Comparison of ENCODE assay signal across 25 cellular contexts in genomic region chr21:29671728-29672127, GRCh38.
DNase-seq lines count a peak whose midpoint lies in the region; ATAC-seq and TF ChIP-seq lines count a peak whose summit lies in the region.
"Had no signal": no experiment of that assay in that cellular context is flagged by ENCODE, and none has a peak within 500 bp of the region (broad histone marks: within the 10 kb centered on the region; RNA-seq: fewer than 3 reads in every experiment).

No MANE protein-coding gene starts in this region.

- no peaks in the 10 kb centered on the region for H4K20me1 ChIP-seq in SK-N-SH (ENCODE audit: insufficient read depth)
- H4K20me1 ChIP-seq: BLaER1 treated with 17β-estradiol and CSF1 and Interleukin-3, amounts not matched to agents 10 nM and 100 nM had no signal

- H3K4me3 Mint-ChIP-seq in type B pancreatic cell: no peak overlapping the region
- H3K4me3 Mint-ChIP-seq: activated CD4-positive, alpha-beta memory T cell treated with anti-CD3 and anti-CD28 coated beads for 36 hours; naive B cell; T-helper 2 cell treated with Interferon-gamma antibody and Interleukin-4, amounts not matched to agents 5 μg/mL and 100 μg/mL, for 36 hours had no signal

- no peaks in the 10 kb centered on the region for H3F3A ChIP-seq in SK-N-SH (replicated peaks; ENCODE audit: insufficient read depth)

- peaks cover 6% of the 10 kb centered on the region for H3K27me3 Mint-ChIP-seq in type B pancreatic cell

- TF ChIP-seq CTCF in SK-N-SH (IDR thresholded peaks at IDR 0.05): peak; percentile 22; the same call in 1 of the 2 replicates
- peak; percentile 20 for TF ChIP-seq CTCF in cardiac fibroblast (IDR thresholded peaks at IDR 0.05; ENCODE audit: low read depth, low read length)
- TF ChIP-seq CTCF in type B pancreatic cell (conservative IDR thresholded peaks at IDR 0.05): peak; percentile 51

- H2AFZ ChIP-seq in SK-N-SH (ENCODE audit: low read depth): no peak overlapping the region

- CTCF ChIA-PET in SK-N-SH (lab: Yijun Ruan, JAX): no interaction called here

- no peaks in the 10 kb centered on the region for H3K9me2 ChIP-seq in SK-N-SH

- H3K4me3 ChIP-seq in SK-N-SH (ENCODE audit: low read depth in 2 of 2, low read length in 1 of 2) (no peak overlapping the region), cardiac fibroblast (replicated peaks in 1 of 2; ENCODE audit: low read depth in 2 of 2, low read length in 2 of 2) (no peak overlapping the region)
- H3K4me3 ChIP-seq: A549; BLaER1 treated with 17β-estradiol and CSF1 and Interleukin-3, amounts not matched to agents 10 nM and 100 nM; gastroesophageal sphincter; MG63 had no signal

- POLR2A ChIA-PET in SK-N-SH (lab: Yijun Ruan, JAX): no interaction called here

- no peaks in the 10 kb centered on the region for H3K36me3 Mint-ChIP-seq in type B pancreatic cell
- H3K36me3 Mint-ChIP-seq: activated CD4-positive, alpha-beta memory T cell treated with anti-CD3 and anti-CD28 coated beads for 36 hours; naive B cell had no signal

- TF ChIP-seq EP300 in SK-N-SH (IDR thresholded peaks at IDR 0.05; ENCODE audit: borderline replicate concordance in 1 of 2, low read depth in 1 of 2, low read length in 1 of 2): no peak

- H3K79me2 ChIP-seq in SK-N-SH (ENCODE audit: insufficient read depth): no peaks in the 10 kb centered on the region

- peaks cover 0 to 9% of the 10 kb centered on the region in 2 experiments; a peak in 2 of 4 replicates for H3K4me1 ChIP-seq in SK-N-SH (ENCODE audit: control insufficient read depth in 1 of 2, insufficient read depth in 2 of 2, low read depth in 1 of 2, low read length in 1 of 2)
- H3K4me1 ChIP-seq: A549, gastroesophageal sphincter had no signal

- no peaks in the 10 kb centered on the region for H3K36me3 ChIP-seq in SK-N-SH (replicated peaks in 1 of 2; ENCODE audit: control insufficient read depth in 1 of 2, insufficient read depth in 2 of 2, low read length in 1 of 2)
- H3K36me3 ChIP-seq: BLaER1 treated with 17β-estradiol and CSF1 and Interleukin-3, amounts not matched to agents 10 nM and 100 nM; gastroesophageal sphincter; MG63 had no signal

- no peaks in the 10 kb centered on the region for H3K4me1 Mint-ChIP-seq in type B pancreatic cell (ENCODE audit: unreplicated experiment)

- H3K9me3 Mint-ChIP-seq in type B pancreatic cell: no peaks in the 10 kb centered on the region
- H3K9me3 Mint-ChIP-seq: activated CD4-positive, alpha-beta memory T cell treated with anti-CD3 and anti-CD28 coated beads for 36 hours; T-helper 2 cell treated with Interferon-gamma antibody and Interleukin-4, amounts not matched to agents 5 μg/mL and 100 μg/mL, for 36 hours had no signal

- H3K27ac ChIP-seq in SK-N-SH (ENCODE audit: low read depth in 2 of 2, low read length in 1 of 2): no peak overlapping the region
- H3K27ac ChIP-seq: A549; BLaER1 treated with 17β-estradiol and CSF1 and Interleukin-3, amounts not matched to agents 10 nM and 100 nM; gastroesophageal sphincter; HL-60 had no signal

- no peak overlapping the region for H3K27ac Mint-ChIP-seq in type B pancreatic cell
- H3K27ac Mint-ChIP-seq: activated CD4-positive, alpha-beta memory T cell treated with anti-CD3 and anti-CD28 coated beads for 36 hours; naive B cell; T-helper 2 cell treated with Interferon-gamma antibody and Interleukin-4, amounts not matched to agents 5 μg/mL and 100 μg/mL, for 36 hours had no signal

- H3K4me2 ChIP-seq in SK-N-SH: no peak overlapping the region
- H3K4me2 ChIP-seq: A549; BLaER1 treated with 17β-estradiol and CSF1 and Interleukin-3, amounts not matched to agents 10 nM and 100 nM had no signal

- DNase-seq in SK-N-SH (no peak), Kasumi-1 (lab: John Stamatoyannopoulos, UW) (peak; percentile 35 to 47), cardiac fibroblast (ENCODE audit: low read depth in 2 of 2) (no peak), type B pancreatic cell (ENCODE audit: extremely low spot score, unreplicated experiment) (no peak), Ammon's horn (ENCODE audit: low spot score) (no peak)
- DNase-seq in stimulated activated CD4-positive, alpha-beta T cell treated with anti-CD3 and anti-CD28 coated beads, Interleukin-4, amount 100 ng/mL, for 4 hours: no peak
- DNase-seq in stimulated activated naive CD4-positive, alpha-beta T cell treated with Interleukin-2 at 50 U/mL for 16 hours (lab: John Stamatoyannopoulos, UW): no peak
- DNase-seq: activated CD4-positive, alpha-beta memory T cell treated with anti-CD3 and anti-CD28 coated beads for 36 hours; activated CD4-positive, CD25-positive, alpha-beta regulatory T cell; activated naive CD4-positive, alpha-beta T cell; caudate nucleus; kidney glomerular epithelial cell; mesenchymal stem cell; MG63; naive B cell; NCI-H187 treated with DMSO at 0.1 percent for 48 hours; right cardiac atrium; substantia nigra had no signal

- ATAC-seq in SK-N-SH treated with all-trans-retinoic acid at 6 μM for 48 hours: no peak
- ATAC-seq: A549, gastroesophageal sphincter, Panc1, right cardiac atrium had no signal

- H3K9me3 ChIP-seq in SK-N-SH: no peaks in the 10 kb centered on the region
- H3K9me3 ChIP-seq: A549, gastroesophageal sphincter, MG63 had no signal

- no peak for TF ChIP-seq RAD21 in SK-N-SH (IDR thresholded peaks at IDR 0.05; ENCODE audit: low read length)

- no peak overlapping the region for H3K9ac ChIP-seq in SK-N-SH
- H3K9ac ChIP-seq: BLaER1 treated with 17β-estradiol and CSF1 and Interleukin-3, amounts not matched to agents 10 nM and 100 nM had no signal

- H3K27me3 ChIP-seq in SK-N-SH (ENCODE audit: insufficient read depth): no peaks in the 10 kb centered on the region
- H3K27me3 ChIP-seq: BLaER1 treated with 17β-estradiol and CSF1 and Interleukin-3, amounts not matched to agents 10 nM and 100 nM; gastroesophageal sphincter; MG63 had no signal

- WGBS in SK-N-SH (ENCODE audit: low lambda C conversion rate): 46% methylated on average over 4 of the region's 4 CpGs

TF ChIP-seq in SK-N-SH, 30 proteins besides CTCF, POLR2A, EP300 and RAD21:
- no peak for TF ChIP-seq REST (IDR thresholded peaks at IDR 0.05; ENCODE audit: low read depth, low read length)
- TF ChIP-seq FOXJ3 (CRISPR knock-in tag; IDR thresholded peaks at IDR 0.05): no peak
- no peak for TF ChIP-seq SIN3A (IDR thresholded peaks at IDR 0.05; ENCODE audit: borderline replicate concordance, low read depth, low read length)

TF ChIP-seq in SK-N-SH treated with all-trans-retinoic acid at 6 μM for 48 hours, 23 proteins besides CTCF, POLR2A, EP300 and RAD21:
- no peak for TF ChIP-seq TOX (CRISPR knock-in tag; IDR thresholded peaks at IDR 0.05; ENCODE audit: borderline replicate concordance)
- no peak for TF ChIP-seq TCF4 (CRISPR knock-in tag; IDR thresholded peaks at IDR 0.05; ENCODE audit: borderline replicate concordance)
- no peak for TF ChIP-seq RARB (CRISPR knock-in tag; IDR thresholded peaks at IDR 0.05)
- no peak for TF ChIP-seq ZC3H10 (CRISPR knock-in tag; IDR thresholded peaks at IDR 0.05)
- no peak for TF ChIP-seq CSRNP3 (CRISPR knock-in tag; IDR thresholded peaks at IDR 0.05)
- TF ChIP-seq ZNF70 (CRISPR knock-in tag; IDR thresholded peaks at IDR 0.05): no peak
- TF ChIP-seq ZNF565 (CRISPR knock-in tag; conservative IDR thresholded peaks at IDR 0.05; ENCODE audit: low read depth): no peak
- TF ChIP-seq BACH2 (CRISPR knock-in tag; IDR thresholded peaks at IDR 0.05; ENCODE audit: borderline replicate concordance): no peak
- TF ChIP-seq ISL1 (CRISPR knock-in tag; IDR thresholded peaks at IDR 0.05): no peak

Comparison
In these comparisons a context has a peak if more than half of its experiments do, and no peak if none do; other contexts are left out.
1. DNase-seq: peak in Kasumi-1 (2 of 2); none in SK-N-SH (single experiment), cardiac fibroblast (0 of 2), type B pancreatic cell (single experiment), stimulated activated CD4-positive, alpha-beta T cell treated with anti-CD3 and anti-CD28 coated beads, Interleukin-4, amount 100 ng/mL, for 4 hours (0 of 2), Ammon's horn (single experiment) and stimulated activated naive CD4-positive, alpha-beta T cell treated with Interleukin-2 at 50 U/mL for 16 hours (single experiment).
2. Peak in every context shown above with its lines, with median percentiles within 50 percentile points of each other: CTCF ChIP-seq.